Comparison of ENCODE assay signal across 8 cellular contexts in the genomic region with DNA sequence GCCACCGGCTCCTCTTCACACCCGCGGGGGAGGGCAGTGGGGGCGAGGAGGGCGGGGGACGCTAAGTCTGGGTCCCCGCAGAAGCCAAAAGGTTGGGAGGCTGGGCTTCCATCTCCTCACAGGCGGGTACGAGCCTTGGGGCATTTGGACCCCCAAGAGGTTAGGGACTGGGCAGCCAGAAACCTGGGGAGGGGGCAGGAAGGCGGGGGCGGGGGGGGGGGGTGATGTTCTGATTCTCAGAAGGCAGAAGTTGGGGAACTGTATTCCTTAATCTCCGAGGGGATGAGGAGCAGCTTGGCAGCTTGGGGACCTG. TPM values are rescaled to one million over a fixed set of nuclear protein-coding genes. Genes with fewer than 3 reads are reported as not detected.
DNase-seq lines count a peak whose midpoint lies in the region; ATAC-seq and TF ChIP-seq lines count a peak whose summit lies in the region.

No MANE protein-coding gene starts in this region.

- no peak for TF ChIP-seq CTCF in GM13976 (IDR thresholded peaks at IDR 0.05; ENCODE audit: borderline replicate concordance, control extremely low read depth, extremely low read depth, insufficient read depth, missing control alignments)

- H3K27ac ChIP-seq in iPS-20b (ENCODE audit: low read length) = no peak overlapping the region
- peak overlapping the region; percentile 22 for H3K27ac ChIP-seq in substantia nigra (ENCODE audit: low read depth, low read length, poor library complexity, severe bottlenecking)

- peak overlapping the region; percentile 65 for H3K4me3 ChIP-seq in iPS-20b (ENCODE audit: low read length)

- no peaks in the 10 kb centered on the region for H3K9me3 Mint-ChIP-seq in activated CD4-positive, alpha-beta T cell treated with anti-CD3 and anti-CD28 coated beads, Interleukin-2, amount 10 ng/mL, durations not matched to agents 24 days and 14 days
- H3K9me3 Mint-ChIP-seq in activated naive CD8-positive, alpha-beta T cell treated with anti-CD3 and anti-CD28 coated beads, Interleukin-2, amount 50 U/mL, for 24 hours = no peaks in the 10 kb centered on the region

- H3K27ac Mint-ChIP-seq in activated CD4-positive, alpha-beta T cell treated with anti-CD3 and anti-CD28 coated beads, Interleukin-2, amount 10 ng/mL, durations not matched to agents 24 days and 14 days = peak overlapping the region; percentile 84
- H3K27ac Mint-ChIP-seq in activated naive CD8-positive, alpha-beta T cell treated with anti-CD3 and anti-CD28 coated beads, Interleukin-2, amount 50 U/mL, for 24 hours = peak overlapping the region; percentile 93

- peaks cover 81% of the 10 kb centered on the region for H3K36me3 Mint-ChIP-seq in activated CD4-positive, alpha-beta T cell treated with anti-CD3 and anti-CD28 coated beads, Interleukin-2, amount 10 ng/mL, durations not matched to agents 24 days and 14 days (ENCODE audit: low read depth)
- peaks cover 25% of the 10 kb centered on the region for H3K36me3 Mint-ChIP-seq in activated naive CD8-positive, alpha-beta T cell treated with anti-CD3 and anti-CD28 coated beads, Interleukin-2, amount 50 U/mL, for 24 hours (ENCODE audit: low read depth)

- peak overlapping the region; percentile 95 for H3K4me3 Mint-ChIP-seq in activated CD4-positive, alpha-beta T cell treated with anti-CD3 and anti-CD28 coated beads, Interleukin-2, amount 10 ng/mL, durations not matched to agents 24 days and 14 days
- peak overlapping the region; percentile 88 for H3K4me3 Mint-ChIP-seq in activated naive CD8-positive, alpha-beta T cell treated with anti-CD3 and anti-CD28 coated beads, Interleukin-2, amount 50 U/mL, for 24 hours

- intact Hi-C loops in activated CD4-positive, alpha-beta T cell treated with anti-CD3 and anti-CD28 coated beads, Interleukin-2, amount 10 ng/mL, durations not matched to agents 24 days and 14 days (cut with micrococcal nuclease) = loop anchor here (1.0 to 10.0 kb wide), 5 partner anchors 17 to 989 kb away; a partner anchor contains a TSS

- no peak for ATAC-seq in activated naive CD8-positive, alpha-beta T cell treated with anti-CD3 and anti-CD28 coated beads, Interleukin-2, amount 50 U/mL, for 24 hours

- no peak overlapping the region for H3K9ac ChIP-seq in iPS-20b (ENCODE audit: low read depth, low read length)

- peaks cover 100% of the 10 kb centered on the region for H3K27me3 ChIP-seq in iPS-20b (ENCODE audit: insufficient read depth, low read length)

- no peak for DNase-seq in activated CD4-positive, alpha-beta T cell treated with anti-CD3 and anti-CD28 coated beads, Interleukin-2, amount 10 ng/mL, durations not matched to agents 24 days and 14 days
- no peak for DNase-seq in activated CD4-positive, alpha-beta T cell treated with anti-CD3 and anti-CD28 coated beads, Interleukin-2, amount 50 U/mL, for 48 hours
- DNase-seq in activated naive CD8-positive, alpha-beta T cell treated with anti-CD3 and anti-CD28 coated beads, Interleukin-2, amount 50 U/mL, for 24 hours = no peak
- DNase-seq in substantia nigra (lab: John Stamatoyannopoulos, UW) (no peak), NCI-H446 treated with DMSO at 0.1 percent for 48 hours (lab: John Stamatoyannopoulos, UW) (no peak), NCI-H2196 treated with DMSO at 0.1 percent for 48 hours (lab: John Stamatoyannopoulos, UW; ENCODE audit: unreplicated experiment) (no peak), GM13976 (ENCODE audit: low spot score) (no peak)

- H3K27me3 Mint-ChIP-seq in activated CD4-positive, alpha-beta T cell treated with anti-CD3 and anti-CD28 coated beads, Interleukin-2, amount 10 ng/mL, durations not matched to agents 24 days and 14 days = peaks cover 2% of the 10 kb centered on the region
- peaks cover 2% of the 10 kb centered on the region for H3K27me3 Mint-ChIP-seq in activated naive CD8-positive, alpha-beta T cell treated with anti-CD3 and anti-CD28 coated beads, Interleukin-2, amount 50 U/mL, for 24 hours

- no peaks in the 10 kb centered on the region for H3K36me3 ChIP-seq in iPS-20b (ENCODE audit: insufficient read depth, low read depth, low read length)

- peaks cover 64% of the 10 kb centered on the region for H3K4me1 Mint-ChIP-seq in activated CD4-positive, alpha-beta T cell treated with anti-CD3 and anti-CD28 coated beads, Interleukin-2, amount 10 ng/mL, durations not matched to agents 24 days and 14 days
- peaks cover 59% of the 10 kb centered on the region for H3K4me1 Mint-ChIP-seq in activated naive CD8-positive, alpha-beta T cell treated with anti-CD3 and anti-CD28 coated beads, Interleukin-2, amount 50 U/mL, for 24 hours

- in situ Hi-C loops in GM13976 (cut with MboI; ENCODE audit: low sequenced_read_pairs, unreplicated experiment) = no loop called here

- H3K9me3 ChIP-seq in iPS-20b (ENCODE audit: insufficient read depth, low read depth, low read length) = no peaks in the 10 kb centered on the region

- peaks cover 10% of the 10 kb centered on the region; the same call in 1 of the 2 replicates for H3K4me1 ChIP-seq in iPS-20b (ENCODE audit: insufficient read depth, low read length)

RNA-seq across cellular contexts. Expression of a gene that starts 5.1 kb away (rescaled TPM):
- 66.3 and 73.1 TPM in 2 replicates for total RNA-seq in activated CD4-positive, alpha-beta T cell treated with anti-CD3 and anti-CD28 coated beads, Interleukin-2, amount 10 ng/mL, durations not matched to agents 24 days and 14 days

RNA-seq across cellular contexts. Expression of a gene that starts 24.1 kb away (rescaled TPM):
- not detected in 2 replicates for total RNA-seq in activated CD4-positive, alpha-beta T cell treated with anti-CD3 and anti-CD28 coated beads, Interleukin-2, amount 10 ng/mL, durations not matched to agents 24 days and 14 days

RNA-seq across cellular contexts. Expression of a gene that starts 54.6 kb away (rescaled TPM):
- not detected in 2 replicates for total RNA-seq in activated CD4-positive, alpha-beta T cell treated with anti-CD3 and anti-CD28 coated beads, Interleukin-2, amount 10 ng/mL, durations not matched to agents 24 days and 14 days

RNA-seq across cellular contexts. Expression of a gene that starts 55.3 kb away (rescaled TPM):
- not detected in 2 replicates for total RNA-seq in activated CD4-positive, alpha-beta T cell treated with anti-CD3 and anti-CD28 coated beads, Interleukin-2, amount 10 ng/mL, durations not matched to agents 24 days and 14 days
